Comparison of ENCODE assay signal across 11 cellular contexts in genomic region chr6:109212683-109213082, GRCh38.
"Had no signal": no experiment of that assay in that cellular context is flagged by ENCODE, and none has a peak within 500 bp of the region (broad histone marks: within the 10 kb centered on the region; RNA-seq: fewer than 3 reads in every experiment).

No MANE protein-coding gene starts in this region.

- FAIRE-seq: H1, H54 had no signal

- H3K27ac ChIP-seq: GM23248 had no signal

- H3K27ac Mint-ChIP-seq: GM23338, H9, HFFc6 had no signal

- H3K4me1 ChIP-seq: HAP-1 had no signal

- H3K9me3 Mint-ChIP-seq: GM23338 had no signal

- ATAC-seq: GM23338, HCT116 had no signal

- H3K9me3 ChIP-seq: HAP-1 had no signal

- H2AFZ ChIP-seq: GM23248, GM23338 had no signal

- H3K4me3 Mint-ChIP-seq: GM23338, H9, HFFc6 had no signal

- DNase-seq: GM23248, GOT3, H7, H9, HCEC 1CT, HFFc6 had no signal

- H3K4me2 ChIP-seq: GM23338 had no signal

- H3K4me1 Mint-ChIP-seq: GM23338, H9 had no signal

- H3K4me3 ChIP-seq: GM23248, GM23338, HAP-1 had no signal

- H3K9ac ChIP-seq: GM23248 had no signal

- H3K36me3 ChIP-seq: HAP-1 had no signal
